Comparison of ENCODE assay signal across 8 cellular contexts in genomic region chr12:6167327-6168280, GRCh38. TPM values are rescaled to one million over a fixed set of nuclear protein-coding genes. Genes with fewer than 3 reads are reported as not detected.
DNase-seq lines count a peak whose midpoint lies in the region; ATAC-seq, FAIRE-seq and TF ChIP-seq lines count a peak whose summit lies in the region.

No MANE protein-coding gene starts in this region.

- CTCF ChIA-PET in CD8-positive, alpha-beta memory T cell (lab: Charles Lee): interaction anchor here (1.0 kb wide), 1 partner anchor 10 kb away, joined by 3 read pairs; no protein-coding TSS in a partner anchor

- H3K4me1 ChIP-seq in CD8-positive, alpha-beta memory T cell (ENCODE audit: insufficient read depth, low read length): peaks cover 24% of the 10 kb centered on the region
- H3K4me1 ChIP-seq in pancreas (no peaks in the 10 kb centered on the region), upper lobe of left lung (peaks cover 23 to 39% (median 30%) of the 10 kb centered on the region in 4 donors)

- TF ChIP-seq POLR2A in upper lobe of left lung (IDR thresholded peaks at IDR 0.05): peak in 1 of 4 donors; percentile 58

- no peaks in the 10 kb centered on the region for H3K27me3 ChIP-seq in CD8-positive, alpha-beta memory T cell (ENCODE audit: insufficient read depth, low read length, poor library complexity, severe bottlenecking)
- H3K27me3 ChIP-seq in pancreas: no peaks in the 10 kb centered on the region
- no peaks in the 10 kb centered on the region for H3K27me3 ChIP-seq in upper lobe of left lung

- TF ChIP-seq CTCF in pancreas (IDR thresholded peaks at IDR 0.05): no peak
- no peak for TF ChIP-seq CTCF in upper lobe of left lung (IDR thresholded peaks at IDR 0.05)

- no peaks in the 10 kb centered on the region for H3K36me3 ChIP-seq in CD8-positive, alpha-beta memory T cell (ENCODE audit: insufficient read depth, low read length)
- H3K36me3 ChIP-seq in pancreas (no peaks in the 10 kb centered on the region), upper lobe of left lung (no peaks in the 10 kb centered on the region)

- H3K9me3 Mint-ChIP-seq in CD8-positive, alpha-beta memory T cell: no peaks in the 10 kb centered on the region

- intact Hi-C loops in pancreas (cut with DNase I): no loop called here

- no peak for FAIRE-seq in pancreas (lab: Jason Lieb, UNC)

- WGBS in pancreas, 2 donors: 73 to 81% methylated on average over 17 of the region's 17 CpGs
- WGBS in upper lobe of left lung, 2 donors: 53 to 68% methylated on average over 17 of the region's 17 CpGs

- peak; percentile 57 for ATAC-seq in GM21528 (IDR thresholded peaks at IDR 0.05; ENCODE audit: low FRiP score, unreplicated experiment)
- ATAC-seq in esophagus mucosa: peak; percentile 81
- ATAC-seq in pancreas: peak; percentile 56 to 90 (median 77)
- ATAC-seq in upper lobe of left lung (ENCODE audit: low FRiP score in 2 of 2): peak; percentile 84 to 94

- peak overlapping the region in 4 of 7 donors; percentile 28 to 55 (median 40) for H3K4me3 Mint-ChIP-seq in CD8-positive, alpha-beta memory T cell

- POLR2A ChIA-PET in CD8-positive, alpha-beta memory T cell (lab: Charles Lee): no interaction called here

- peak overlapping the region; percentile 14 for H3K27ac ChIP-seq in CD8-positive, alpha-beta memory T cell (ENCODE audit: low read depth, low read length)
- peak overlapping the region in 2 of 4 donors; percentile 63 to 74 for H3K27ac ChIP-seq in pancreas
- peak overlapping the region; percentile 65 to 90 (median 76) for H3K27ac ChIP-seq in upper lobe of left lung

- no peak overlapping the region for H3K4me3 ChIP-seq in CD8-positive, alpha-beta memory T cell (ENCODE audit: low read length)
- H3K4me3 ChIP-seq in pancreas (no peak overlapping the region), upper lobe of left lung (no peak overlapping the region)

- H3K27me3 Mint-ChIP-seq in CD8-positive, alpha-beta memory T cell: peaks cover 9 to 27% of the 10 kb centered on the region in 2 donors

- H3K27ac Mint-ChIP-seq in CD8-positive, alpha-beta memory T cell: peak overlapping the region in 3 of 8 donors; percentile 46 to 72 (median 70)

- peak in 3 of 4 donors; percentile 35 to 91 (median 80) for TF ChIP-seq EP300 in upper lobe of left lung (IDR thresholded peaks at IDR 0.05)

- H3K4me1 Mint-ChIP-seq in CD8-positive, alpha-beta memory T cell: peaks cover 21 to 24% (median 22%) of the 10 kb centered on the region in 3 donors

- peak in 1 of 5 donors; percentile 60 for DNase-seq in CD8-positive, alpha-beta memory T cell
- peak; percentile 82 for DNase-seq in KG1 (lab: John Stamatoyannopoulos, UW)
- DNase-seq in activated CD8-positive, alpha-beta memory T cell treated with anti-CD3 and anti-CD28 coated beads for 1 hour (ENCODE audit: extremely low read depth in 1 of 2, low read depth in 1 of 2): peak; percentile 20 to 28
- DNase-seq in pancreas: peak in 1 of 6 donors; percentile 67
- DNase-seq in upper lobe of left lung: peak in 1 of 2 donors; percentile 80
- DNase-seq in NCI-H2196 (lab: John Stamatoyannopoulos, UW; ENCODE audit: unreplicated experiment): no peak

- no peaks in the 10 kb centered on the region for H3K36me3 Mint-ChIP-seq in CD8-positive, alpha-beta memory T cell

- H3K9me3 ChIP-seq in CD8-positive, alpha-beta memory T cell (ENCODE audit: low read length): no peaks in the 10 kb centered on the region
- no peaks in the 10 kb centered on the region for H3K9me3 ChIP-seq in pancreas
- no peaks in the 10 kb centered on the region for H3K9me3 ChIP-seq in upper lobe of left lung

RNA-seq across cellular contexts. Expression of gene CD9, which starts 32.6 kb away (rescaled TPM):
- 10 to 100 TPM; 13.5 to 16.2 TPM for total RNA-seq in CD8-positive, alpha-beta memory T cell
- 6.9 TPM for polyA plus RNA-seq in CD8-positive, alpha-beta memory T cell
- total RNA-seq in esophagus mucosa: 597 TPM
- 100 to 1,000 TPM in 1 of 6 donors, 10 to 100 TPM in 5; 28.6 to 108 (median 33.8) TPM for total RNA-seq in pancreas
- 10 to 100 TPM; 25.1 to 85.6 TPM for polyA plus RNA-seq in pancreas
- 100 to 1,000 TPM in 5 of 6 donors, 10 to 100 TPM in 1; 96.4 to 716 (median 484) TPM for total RNA-seq in upper lobe of left lung

RNA-seq across cellular contexts. Expression of gene VWF, which starts 43.1 kb away (rescaled TPM):
- under 1 TPM in 1 of 2 experiments, not detected in 1; 0.02 TPM for total RNA-seq in CD8-positive, alpha-beta memory T cell
- not detected for polyA plus RNA-seq in CD8-positive, alpha-beta memory T cell
- total RNA-seq in esophagus mucosa (53.7 TPM), pancreas (10 to 100 TPM; 21.8 to 53.1 (median 32.1) TPM), upper lobe of left lung (100 to 1,000 TPM; 292 to 543 (median 360) TPM)
- polyA plus RNA-seq in pancreas: 10 to 100 TPM; 15.9 to 25.6 TPM

Comparison
In these comparisons a context has a peak if more than half of its experiments do, and no peak if none do; other contexts are left out.
1. RNA of gene VWF, which starts 43.1 kb away (total RNA-seq): 292 to 543 TPM in upper lobe of left lung, 53.7 TPM in esophagus mucosa (single experiment) and 21.8 to 53.1 TPM in pancreas; 0.02 TPM in CD8-positive, alpha-beta memory T cell; every median in the first group is over 10 times any median in the second.
2. Peak in every context shown above with its lines, with median percentiles within 50 percentile points of each other: ATAC-seq.